7 cellular contexts compared by ENCODE assay signal in genomic region chr17:82506402-82506801, GRCh38. TPM values are rescaled to one million over a fixed set of nuclear protein-coding genes. Genes with fewer than 3 reads are reported as not detected.
A peak's percentile ranks its signal among the peaks of the same experiment; 100 is the strongest.
DNase-seq lines count a peak whose midpoint lies in the region; ATAC-seq and TF ChIP-seq lines count a peak whose summit lies in the region.
"Not testable (repeated sequence)": the region's sequence is repeated elsewhere in the genome, so short reads cannot be mapped to it uniquely, and the experiment has no call there.

No MANE protein-coding gene starts in this region.

- H3K4me3 Mint-ChIP-seq in activated CD4-positive, alpha-beta memory T cell treated with anti-CD3 and anti-CD28 coated beads, Interleukin-2, amount 10 ng/mL, durations not matched to agents 7 days and 5 days, result not testable (repeated sequence)

- H3K4me1 Mint-ChIP-seq in activated CD4-positive, alpha-beta memory T cell treated with anti-CD3 and anti-CD28 coated beads, Interleukin-2, amount 10 ng/mL, durations not matched to agents 7 days and 5 days, result peaks cover 15% of the 10 kb centered on the region

- peak; percentile 56 for TF ChIP-seq POLR2A in GM18505 (IDR thresholded peaks at IDR 0.05; ENCODE audit: borderline replicate concordance, extremely low read depth, insufficient read depth, insufficient read length)

- POLR2A ChIA-PET in activated CD4-positive, alpha-beta memory T cell treated with anti-CD3 and anti-CD28 coated beads, Interleukin-2, amount 10 ng/mL, durations not matched to agents 7 days and 5 days (lab: Charles Lee), result interaction anchor here (0.6 to 3.4 kb wide), 3 partner anchors 9 to 54 kb away, joined by 3 to 27 read pairs (median 11); partner anchors contain the start of gene FOXK2

- DNase-seq in NCI-H2196 (lab: John Stamatoyannopoulos, UW; ENCODE audit: unreplicated experiment) (peak; percentile 50), glomerular visceral epithelial cell (ENCODE audit: extremely low spot score) (peak; percentile 32)
- DNase-seq in activated CD4-positive, alpha-beta memory T cell treated with anti-CD3 and anti-CD28 coated beads, Interleukin-2, amount 10 ng/mL, durations not matched to agents 7 days and 5 days, result peak; percentile 44

- H3K27ac Mint-ChIP-seq in activated CD4-positive, alpha-beta memory T cell treated with anti-CD3 and anti-CD28 coated beads, Interleukin-2, amount 10 ng/mL, durations not matched to agents 7 days and 5 days, result peak overlapping the region; percentile 53

- not testable (repeated sequence) for H3K9me3 Mint-ChIP-seq in activated CD4-positive, alpha-beta memory T cell treated with anti-CD3 and anti-CD28 coated beads, Interleukin-2, amount 10 ng/mL, durations not matched to agents 7 days and 5 days

- CTCF ChIA-PET in activated CD4-positive, alpha-beta memory T cell treated with anti-CD3 and anti-CD28 coated beads, Interleukin-2, amount 10 ng/mL, durations not matched to agents 7 days and 5 days (lab: Charles Lee), result interaction anchor here (1.6 kb wide), 1 partner anchor 13 kb away, joined by 5 read pairs; the partner anchor contains the start of gene FOXK2

- not testable (repeated sequence) for H3K27me3 Mint-ChIP-seq in activated CD4-positive, alpha-beta memory T cell treated with anti-CD3 and anti-CD28 coated beads, Interleukin-2, amount 10 ng/mL, durations not matched to agents 7 days and 5 days

- not testable (repeated sequence) for H3K36me3 Mint-ChIP-seq in activated CD4-positive, alpha-beta memory T cell treated with anti-CD3 and anti-CD28 coated beads, Interleukin-2, amount 10 ng/mL, durations not matched to agents 7 days and 5 days (ENCODE audit: low read depth)

- ATAC-seq in GM18505 (IDR thresholded peaks at IDR 0.05; ENCODE audit: unreplicated experiment) (peak; percentile 89), GM19455 (IDR thresholded peaks at IDR 0.05; ENCODE audit: unreplicated experiment) (peak; percentile 76), HG02759 (IDR thresholded peaks at IDR 0.05; ENCODE audit: unreplicated experiment) (peak; percentile 94), HG03342 (IDR thresholded peaks at IDR 0.05; ENCODE audit: unreplicated experiment) (peak; percentile 90)

RNA-seq across cellular contexts. Expression of gene FOXK2, which starts 13.1 kb away (rescaled TPM):
- total RNA-seq in activated CD4-positive, alpha-beta memory T cell treated with anti-CD3 and anti-CD28 coated beads, Interleukin-2, amount 10 ng/mL, durations not matched to agents 7 days and 5 days, result 10 to 100 TPM; 53.3 to 68.2 TPM

RNA-seq across cellular contexts. Expression of gene NARF, which starts 47.9 kb away (rescaled TPM):
- total RNA-seq in activated CD4-positive, alpha-beta memory T cell treated with anti-CD3 and anti-CD28 coated beads, Interleukin-2, amount 10 ng/mL, durations not matched to agents 7 days and 5 days, result 100 to 1,000 TPM; 150 to 153 TPM

RNA-seq across cellular contexts. Expression of gene CYBC1, which starts 55.9 kb away (rescaled TPM):
- total RNA-seq in activated CD4-positive, alpha-beta memory T cell treated with anti-CD3 and anti-CD28 coated beads, Interleukin-2, amount 10 ng/mL, durations not matched to agents 7 days and 5 days, result 100 to 1,000 TPM; 308 to 313 TPM

Comparison
In these comparisons a context has a peak if more than half of its experiments do, and no peak if none do; other contexts are left out.
1. Peak in every context shown above with its lines: DNase-seq and ATAC-seq.